ENCODE assay signal across 8 cellular contexts in genomic region chr9:122122903-122123632, GRCh38. TPM values are rescaled to one million over a fixed set of nuclear protein-coding genes. Genes with fewer than 3 reads are reported as not detected.
DNase-seq lines count a peak whose midpoint lies in the region; ATAC-seq, FAIRE-seq and TF ChIP-seq lines count a peak whose summit lies in the region.

No MANE protein-coding gene starts in this region.

- intact Hi-C loops in activated T-helper 2 cell treated with anti-CD3 and anti-CD28 coated beads, Interferon-gamma antibody, Interleukin-2, Interleukin-4, amounts not matched to agents 10 μg/mL and 5 μg/mL and 100 μg/mL, durations not matched to agents 14 hours and 24 hours and 36 hours (cut with micrococcal nuclease): loop anchor here (1.0 kb wide), 1 partner anchor 24 kb away; no protein-coding TSS in a partner anchor
- intact Hi-C loops in transverse colon (cut with DNase I; ENCODE audit: low total_unique reads): loop anchor here (10.0 kb wide), 1 partner anchor 332 kb away; no protein-coding TSS in a partner anchor

- DNase-seq in ELR (ENCODE audit: low read depth): peak; percentile 74
- peak; percentile 73 for DNase-seq in HT1080 (ENCODE audit: low read depth)
- peak; percentile 82 for DNase-seq in RPMI8226
- peak; percentile 55 for DNase-seq in activated T-helper 2 cell treated with anti-CD3 and anti-CD28 coated beads, Interferon-gamma antibody, Interleukin-2, Interleukin-4, amounts not matched to agents 10 μg/mL and 5 μg/mL and 100 μg/mL, durations not matched to agents 14 hours and 24 hours and 36 hours (ENCODE audit: low spot score)
- DNase-seq in frontal cortex (ENCODE audit: low spot score in 2 of 2): peak; percentile 79 to 82
- peak; percentile 74 for DNase-seq in transverse colon

- no peak overlapping the region for H3K9ac ChIP-seq in parathyroid adenoma

- H3K27me3 ChIP-seq in parathyroid adenoma (ENCODE audit: control insufficient read depth, insufficient read depth, low read length): no peaks in the 10 kb centered on the region
- peaks cover 31% of the 10 kb centered on the region for H3K27me3 ChIP-seq in transverse colon

- no peak overlapping the region for H2AFZ ChIP-seq in parathyroid adenoma

- TF ChIP-seq CTCF in parathyroid adenoma (IDR thresholded peaks at IDR 0.05) (peak; percentile 76), transverse colon (IDR thresholded peaks at IDR 0.05) (peak; percentile 94 to 98 (median 94))

- H3K27ac Mint-ChIP-seq in activated T-helper 2 cell treated with anti-CD3 and anti-CD28 coated beads, Interferon-gamma antibody, Interleukin-2, Interleukin-4, amounts not matched to agents 10 μg/mL and 5 μg/mL and 100 μg/mL, durations not matched to agents 14 hours and 24 hours and 36 hours: no peak overlapping the region

- no peak for TF ChIP-seq EP300 in transverse colon (IDR thresholded peaks at IDR 0.05; ENCODE audit: low read depth)

- H3K36me3 ChIP-seq in parathyroid adenoma (ENCODE audit: control insufficient read depth, insufficient read depth, low read length) (no peaks in the 10 kb centered on the region), transverse colon (no peaks in the 10 kb centered on the region)

- TF ChIP-seq POLR2A in transverse colon (IDR thresholded peaks at IDR 0.05): no peak

- H3K4me1 ChIP-seq in parathyroid adenoma (no peaks in the 10 kb centered on the region), transverse colon (peaks cover 0 to 15% (median 8%) of the 10 kb centered on the region in 4 donors)

- in situ Hi-C loops in transverse colon (cut with MboI; ENCODE audit: low pct_ligation_motif_present in 1 of 4, low pct_unique_long_range_greater_than_20kb in 1 of 4, low sequenced_read_pairs in 3 of 4): loop anchor here (5.0 to 25.0 kb wide), 6 partner anchors 222 to 689 kb away; partner anchors contain the start of gene OR1K1 (in 4 of the 4)

- H3K9me3 ChIP-seq in parathyroid adenoma (ENCODE audit: control insufficient read depth, low read length) (no peaks in the 10 kb centered on the region), transverse colon (no peaks in the 10 kb centered on the region)

- no peak for FAIRE-seq in frontal cortex (lab: Jason Lieb, UNC)

- H3K27ac ChIP-seq in parathyroid adenoma: no peak overlapping the region
- H3K27ac ChIP-seq in transverse colon: no peak overlapping the region

- WGBS in transverse colon (ENCODE audit: low coverage in 1 of 2), 2 donors: 24 to 50% methylated on average over 1 to 13 of the region's 13 CpGs

- no peaks in the 10 kb centered on the region for H3K79me2 ChIP-seq in parathyroid adenoma

- H3K4me3 Mint-ChIP-seq in activated T-helper 2 cell treated with anti-CD3 and anti-CD28 coated beads, Interferon-gamma antibody, Interleukin-2, Interleukin-4, amounts not matched to agents 10 μg/mL and 5 μg/mL and 100 μg/mL, durations not matched to agents 14 hours and 24 hours and 36 hours (ENCODE audit: low read depth): no peak overlapping the region

- H3K4me3 ChIP-seq in parathyroid adenoma (ENCODE audit: low read depth, low read length) (no peak overlapping the region), transverse colon (no peak overlapping the region)

- H3K27me3 Mint-ChIP-seq in activated T-helper 2 cell treated with anti-CD3 and anti-CD28 coated beads, Interferon-gamma antibody, Interleukin-2, Interleukin-4, amounts not matched to agents 10 μg/mL and 5 μg/mL and 100 μg/mL, durations not matched to agents 14 hours and 24 hours and 36 hours (ENCODE audit: low read depth): peaks cover 30% of the 10 kb centered on the region

- no peaks in the 10 kb centered on the region for H3K36me3 Mint-ChIP-seq in activated T-helper 2 cell treated with anti-CD3 and anti-CD28 coated beads, Interferon-gamma antibody, Interleukin-2, Interleukin-4, amounts not matched to agents 10 μg/mL and 5 μg/mL and 100 μg/mL, durations not matched to agents 14 hours and 24 hours and 36 hours (ENCODE audit: low read depth)

- ATAC-seq in GM21619 (IDR thresholded peaks at IDR 0.05; ENCODE audit: unreplicated experiment): no peak

- no peaks in the 10 kb centered on the region for H3K9me3 Mint-ChIP-seq in activated T-helper 2 cell treated with anti-CD3 and anti-CD28 coated beads, Interferon-gamma antibody, Interleukin-2, Interleukin-4, amounts not matched to agents 10 μg/mL and 5 μg/mL and 100 μg/mL, durations not matched to agents 14 hours and 24 hours and 36 hours

- H3K4me1 Mint-ChIP-seq in activated T-helper 2 cell treated with anti-CD3 and anti-CD28 coated beads, Interferon-gamma antibody, Interleukin-2, Interleukin-4, amounts not matched to agents 10 μg/mL and 5 μg/mL and 100 μg/mL, durations not matched to agents 14 hours and 24 hours and 36 hours (ENCODE audit: low read depth): peaks cover 7% of the 10 kb centered on the region

- no peak overlapping the region for H3K4me2 ChIP-seq in parathyroid adenoma (ENCODE audit: low read length)

RNA-seq across cellular contexts. Expression of gene TTLL11, which starts 30.0 kb away (rescaled TPM):
- total RNA-seq in HT1080 (2014; rRNA removed; shearing (Covaris generic)): 7.1 and 9.1 TPM in 2 replicates
- 5.7 and 6.7 TPM in 2 replicates for polyA plus RNA-seq in HT1080 (2015; cell fraction: cytosol; rRNA removed)
- 5.4 and 6.4 TPM in 2 replicates for polyA plus RNA-seq in HT1080 (2015; cell fraction: nucleus; rRNA removed)
- 2.2 and 2.4 TPM in 2 replicates for total RNA-seq in activated T-helper 2 cell treated with anti-CD3 and anti-CD28 coated beads, Interferon-gamma antibody, Interleukin-2, Interleukin-4, amounts not matched to agents 10 μg/mL and 5 μg/mL and 100 μg/mL, durations not matched to agents 14 hours and 24 hours and 36 hours
- total RNA-seq in frontal cortex (23.6 TPM), transverse colon (10 to 100 TPM in 3 of 4 donors, 1 to 10 TPM in 1; 9.1 to 47.4 (median 11.3) TPM)

RNA-seq across cellular contexts. Expression of gene NDUFA8, which starts 36.5 kb away (rescaled TPM):
- total RNA-seq in HT1080 (2014; rRNA removed; shearing (Covaris generic)): 60.8 and 76.1 TPM in 2 replicates
- polyA plus RNA-seq in HT1080 (2015; cell fraction: cytosol; rRNA removed): 93.4 and 101 TPM in 2 replicates
- 39.9 and 42.3 TPM in 2 replicates for polyA plus RNA-seq in HT1080 (2015; cell fraction: nucleus; rRNA removed)
- total RNA-seq in activated T-helper 2 cell treated with anti-CD3 and anti-CD28 coated beads, Interferon-gamma antibody, Interleukin-2, Interleukin-4, amounts not matched to agents 10 μg/mL and 5 μg/mL and 100 μg/mL, durations not matched to agents 14 hours and 24 hours and 36 hours: 45.4 and 48.7 TPM in 2 replicates
- 33.8 TPM for total RNA-seq in frontal cortex
- total RNA-seq in transverse colon: 10 to 100 TPM; 16.1 to 59.5 (median 40.3) TPM

RNA-seq across cellular contexts. Expression of gene MORN5, which starts 36.6 kb away (rescaled TPM):
- not detected in 2 replicates for total RNA-seq in HT1080 (2014; rRNA removed; shearing (Covaris generic))
- not detected in 2 replicates for polyA plus RNA-seq in HT1080 (2015; cell fraction: cytosol; rRNA removed)
- not detected in 2 replicates for polyA plus RNA-seq in HT1080 (2015; cell fraction: nucleus; rRNA removed)
- not detected in 2 replicates for total RNA-seq in activated T-helper 2 cell treated with anti-CD3 and anti-CD28 coated beads, Interferon-gamma antibody, Interleukin-2, Interleukin-4, amounts not matched to agents 10 μg/mL and 5 μg/mL and 100 μg/mL, durations not matched to agents 14 hours and 24 hours and 36 hours
- total RNA-seq in frontal cortex (0.82 TPM), transverse colon (1 to 10 TPM in 2 of 4 donors, not detected in 2; 3.8 to 4.0 TPM)
